In the genomic region with DNA sequence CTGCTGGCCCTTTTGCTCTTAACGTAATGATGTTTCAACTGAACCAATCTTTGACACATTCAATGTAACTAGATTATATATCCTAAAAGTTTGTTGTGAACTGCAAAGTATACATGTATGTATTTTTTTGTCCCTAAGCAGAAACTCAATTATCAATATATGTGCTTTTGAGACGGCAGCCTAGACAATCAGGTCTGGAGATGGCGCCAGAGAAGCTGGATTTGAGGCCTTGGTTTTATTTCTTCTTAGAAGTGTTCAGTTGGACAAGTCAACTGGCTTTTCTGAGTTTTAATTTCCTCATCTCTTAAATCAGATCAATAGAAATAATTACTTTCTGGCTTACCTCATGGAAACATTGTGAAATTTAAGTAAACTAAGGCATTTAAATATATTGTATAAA, we compare ENCODE assay signal across 11 cellular contexts.
DNase-seq lines count a peak whose midpoint lies in the region; ATAC-seq and TF ChIP-seq lines count a peak whose summit lies in the region.
"Had no signal": no experiment of that assay in that cellular context is flagged by ENCODE, and none has a peak within 500 bp of the region (broad histone marks: within the 10 kb centered on the region; RNA-seq: fewer than 3 reads in every experiment).

No MANE protein-coding gene starts in this region.

- POLR2A ChIA-PET in MCF 10A (lab: Yijun Ruan, JAX), result interaction anchor here (1.0 kb wide), 1 partner anchor 666 kb away, joined by 3 read pairs; no protein-coding TSS in a partner anchor

- H3K27me3 ChIP-seq in breast epithelium, result no peaks in the 10 kb centered on the region

- H3K4me3 Mint-ChIP-seq in MCF 10A (ENCODE audit: unreplicated experiment) (no peak overlapping the region), glutamatergic neuron (ENCODE audit: unreplicated experiment) (no peak overlapping the region), type B pancreatic cell (no peak overlapping the region)

- H3K4me1 ChIP-seq in breast epithelium, result no peaks in the 10 kb centered on the region

- no peak overlapping the region for H3K4me3 ChIP-seq in breast epithelium

- H3K4me1 Mint-ChIP-seq in MCF 10A (ENCODE audit: insufficient read depth, unreplicated experiment) (no peaks in the 10 kb centered on the region), glutamatergic neuron (ENCODE audit: low read depth, unreplicated experiment) (no peaks in the 10 kb centered on the region), type B pancreatic cell (ENCODE audit: unreplicated experiment) (no peaks in the 10 kb centered on the region)

- peak; percentile 22 for TF ChIP-seq CTCF in MCF 10A (IDR thresholded peaks at IDR 0.05; ENCODE audit: unreplicated experiment)
- TF ChIP-seq CTCF in breast epithelium (IDR thresholded peaks at IDR 0.05), result no peak
- TF ChIP-seq CTCF in VCaP (conservative IDR thresholded peaks at IDR 0.05), result peak; percentile 55
- no peak for TF ChIP-seq CTCF in glutamatergic neuron (IDR thresholded peaks at IDR 0.05; ENCODE audit: partially characterized antibody, unreplicated experiment)
- peak; percentile 31 for TF ChIP-seq CTCF in type B pancreatic cell (conservative IDR thresholded peaks at IDR 0.05)

- H3K9me3 Mint-ChIP-seq in MCF 10A (ENCODE audit: unreplicated experiment) (no peaks in the 10 kb centered on the region), glutamatergic neuron (ENCODE audit: unreplicated experiment) (no peaks in the 10 kb centered on the region), type B pancreatic cell (no peaks in the 10 kb centered on the region)

- CTCF ChIA-PET in MCF 10A (lab: Yijun Ruan, JAX), result interaction anchor here (1.0 kb wide), 1 partner anchor 713 kb away, joined by 3 read pairs; no protein-coding TSS in a partner anchor

- H3K27me3 Mint-ChIP-seq in MCF 10A (ENCODE audit: insufficient read depth, unreplicated experiment), result no peaks in the 10 kb centered on the region
- peaks cover 2% of the 10 kb centered on the region for H3K27me3 Mint-ChIP-seq in glutamatergic neuron (ENCODE audit: unreplicated experiment)
- no peaks in the 10 kb centered on the region for H3K27me3 Mint-ChIP-seq in type B pancreatic cell

- no peak for ATAC-seq in HG03354 (IDR thresholded peaks at IDR 0.05; ENCODE audit: poor library complexity, severe bottlenecking, unreplicated experiment)

- intact Hi-C loops in MCF 10A (cut with micrococcal nuclease), result loop anchor here (2.0 to 5.0 kb wide), 3 partner anchors 884 to 1172 kb away; no protein-coding TSS in a partner anchor
- intact Hi-C loops in breast epithelium (cut with DNase I; ENCODE audit: low total_unique reads), result no loop called here
- intact Hi-C loops in posterior cingulate gyrus (cut with DNase I), result no loop called here

- no TSS peak for BruUV-seq in MCF 10A (replicated peaks; lab: Mats Ljungman, UMichigan)

- TF ChIP-seq POLR2A in breast epithelium (IDR thresholded peaks at IDR 0.05), result no peak

- DNase-seq in MCF 10A (ENCODE audit: unreplicated experiment), result peak; percentile 41
- no peak for DNase-seq in breast epithelium (ENCODE audit: low spot score in 2 of 2)
- peak; percentile 15 for DNase-seq in glutamatergic neuron
- DNase-seq in type B pancreatic cell (ENCODE audit: extremely low spot score, unreplicated experiment), result no peak
- DNase-seq in posterior cingulate gyrus, result no peak
- DNase-seq in superior temporal gyrus (ENCODE audit: extremely low spot score), result no peak
- DNase-seq: anterior cingulate cortex, NCI-H1048, T-helper 9 cell had no signal

- H3K27ac ChIP-seq in breast epithelium (no peak overlapping the region), VCaP (no peak overlapping the region)

- H3K9me3 ChIP-seq in breast epithelium, result no peaks in the 10 kb centered on the region

- H3K27ac Mint-ChIP-seq in MCF 10A (ENCODE audit: low read depth, unreplicated experiment) (no peak overlapping the region), glutamatergic neuron (ENCODE audit: unreplicated experiment) (no peak overlapping the region), type B pancreatic cell (no peak overlapping the region)

- H3K36me3 Mint-ChIP-seq in MCF 10A (ENCODE audit: insufficient read depth, unreplicated experiment), result no peaks in the 10 kb centered on the region
- no peaks in the 10 kb centered on the region for H3K36me3 Mint-ChIP-seq in glutamatergic neuron (ENCODE audit: unreplicated experiment)
- no peaks in the 10 kb centered on the region for H3K36me3 Mint-ChIP-seq in type B pancreatic cell

- no peaks in the 10 kb centered on the region for H3K36me3 ChIP-seq in breast epithelium

Comparison
In these comparisons a context has a peak if more than half of its experiments do, and no peak if none do; other contexts are left out.
1. DNase-seq: peak in MCF 10A (single experiment) and glutamatergic neuron (single experiment); none in breast epithelium (0 of 2), type B pancreatic cell (single experiment), posterior cingulate gyrus (0 of 10) and superior temporal gyrus (single experiment).
2. CTCF ChIP-seq: peak in MCF 10A (single experiment), VCaP (single experiment) and type B pancreatic cell (single experiment); none in breast epithelium (0 of 3) and glutamatergic neuron (single experiment).